ENCODE assay signal across 8 cellular contexts in genomic region chr14:64823305-64823985, GRCh38. TPM values are rescaled to one million over a fixed set of nuclear protein-coding genes. Genes with fewer than 3 reads are reported as not detected.
DNase-seq lines count a peak whose midpoint lies in the region; ATAC-seq and TF ChIP-seq lines count a peak whose summit lies in the region.

No MANE protein-coding gene starts in this region.

- H3K4me3 ChIP-seq in right cardiac atrium (ENCODE audit: low read length), result no peak overlapping the region
- peak overlapping the region in 2 of 4 donors; percentile 23 to 39 for H3K4me3 ChIP-seq in gastrocnemius medialis

- ATAC-seq in GM21381 (IDR thresholded peaks at IDR 0.05; ENCODE audit: unreplicated experiment) (peak; percentile 69), right cardiac atrium (peak; percentile 87 to 89), gastrocnemius medialis (peak in 1 of 2 donors; percentile 25), HG03469 (IDR thresholded peaks at IDR 0.05; ENCODE audit: unreplicated experiment) (no peak)

- TF ChIP-seq POLR2A in gastrocnemius medialis (IDR thresholded peaks at IDR 0.05), result peak in 1 of 2 donors; percentile 12

- DNase-seq in C1 segment of cervical spinal cord (lab: John Stamatoyannopoulos, UW) (peak in 13 of 14 donors; percentile 23 to 68 (median 34)), NCI-H1436 (lab: John Stamatoyannopoulos, UW) (peak; percentile 82), T-helper 22 cell (ENCODE audit: low read depth) (peak; percentile 17), amniotic stem cell (lab: John Stamatoyannopoulos, UW) (peak; percentile 58), right cardiac atrium (peak; percentile 84 to 91 (median 90)), gastrocnemius medialis (peak; percentile 71 to 81)

- no peak overlapping the region for H3K27ac ChIP-seq in right cardiac atrium (ENCODE audit: low read length)
- H3K27ac ChIP-seq in gastrocnemius medialis, result peak overlapping the region; percentile 93 to 98 (median 96)

- no peaks in the 10 kb centered on the region for H3K9me3 ChIP-seq in right cardiac atrium (ENCODE audit: control insufficient read depth, low read length)
- no peaks in the 10 kb centered on the region for H3K9me3 ChIP-seq in gastrocnemius medialis

- in situ Hi-C loops in gastrocnemius medialis (cut with MboI; ENCODE audit: low sequenced_read_pairs in 4 of 4), result loop anchor here in 3 of 4 donors (5.0 to 10.0 kb wide), 2 partner anchors 69 to 161 kb away; partner anchors contain the start of gene FNTB (in 1 of the 3)

- H3K27me3 ChIP-seq in right cardiac atrium (ENCODE audit: control insufficient read depth, insufficient read depth) (no peaks in the 10 kb centered on the region), gastrocnemius medialis (no peaks in the 10 kb centered on the region)

- 28% methylated on average over 20 of the region's 20 CpGs for WGBS in right cardiac atrium

- peak; percentile 83 to 92 (median 89) for TF ChIP-seq CTCF in gastrocnemius medialis (IDR thresholded peaks at IDR 0.05 in 4 of 5, conservative IDR thresholded peaks at IDR 0.05 in 1 of 5)

- intact Hi-C loops in right cardiac atrium (cut with DNase I), result loop anchor here (5.0 to 10.0 kb wide), 5 partner anchors 54 to 159 kb away; partner anchors contain the start of genes RAB15 (in 1 of the 4) and SPTB (in 1 of the 4)
- intact Hi-C loops in gastrocnemius medialis (cut with DNase I; ENCODE audit: low total_unique reads), result loop anchor here (5.0 kb wide), 1 partner anchor 69 kb away; no protein-coding TSS in a partner anchor

- peaks cover 0 to 12% of the 10 kb centered on the region in 2 donors for H3K36me3 ChIP-seq in gastrocnemius medialis

- H3K4me1 ChIP-seq in right cardiac atrium (ENCODE audit: control insufficient read depth, insufficient read depth, low read length), result peaks cover 10% of the 10 kb centered on the region
- H3K4me1 ChIP-seq in gastrocnemius medialis, result peaks cover 60 to 62% of the 10 kb centered on the region in 2 donors

RNA-seq across cellular contexts. Expression of gene SPTB, which starts 56.3 kb away (rescaled TPM):
- total RNA-seq in right cardiac atrium (10 to 100 TPM; 79.4 to 96.5 (median 83.4) TPM), gastrocnemius medialis (100 to 1,000 TPM; 123 to 554 (median 266) TPM)
- 68.4 TPM for polyA plus RNA-seq in right cardiac atrium

Comparison
In these comparisons a context has a peak if more than half of its experiments do, and no peak if none do; other contexts are left out.
1. DNase-seq: peak in every context shown above with its lines; median percentile 90 in right cardiac atrium; 82 in NCI-H1436; 76 in gastrocnemius medialis; 58 in amniotic stem cell; 34 in C1 segment of cervical spinal cord; 17 in T-helper 22 cell.